Comparison of ENCODE assay signal across 29 cellular contexts in the genomic region with DNA sequence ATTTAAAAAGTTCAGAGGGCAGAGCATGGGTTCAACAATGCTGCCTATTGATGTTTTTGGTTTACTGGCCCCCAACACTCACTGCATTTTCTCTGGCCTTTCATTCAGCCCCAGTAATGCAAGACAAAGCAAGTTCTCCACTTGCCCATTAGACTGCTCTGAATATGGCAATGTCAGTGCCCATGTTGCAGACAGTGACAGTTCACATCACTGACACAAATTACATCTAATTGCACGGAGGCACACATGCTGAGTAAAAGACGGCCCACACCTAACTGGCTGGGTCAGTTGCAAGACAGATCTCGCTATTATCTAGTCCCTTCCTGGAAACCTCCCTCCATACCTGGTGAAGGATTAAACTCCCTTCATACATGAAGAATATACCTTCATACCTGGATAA. TPM values are rescaled to one million over a fixed set of nuclear protein-coding genes. Genes with fewer than 3 reads are reported as not detected.
"Had no signal": no experiment of that assay in that cellular context is flagged by ENCODE, and none has a peak within 500 bp of the region (broad histone marks: within the 10 kb centered on the region; RNA-seq: fewer than 3 reads in every experiment).

No MANE protein-coding gene starts in this region.

- H3K9me3 ChIP-seq: left ventricle myocardium inferior, pancreas, psoas muscle, right atrium auricular region, right lobe of liver, stomach, testis, thyroid gland, transverse colon, upper lobe of left lung, vagina had no signal

- DNase-seq: hypothalamus; immature natural killer cell; kidney; left ventricle myocardium inferior; mesendoderm; naive B cell; natural killer cell; nephron progenitor cell; nucleus accumbens; pancreas; posterior cingulate gyrus; psoas muscle; right lobe of liver; stimulated activated CD4-positive, alpha-beta T cell treated with anti-CD3 and anti-CD28 coated beads, Interleukin-1b, Interleukin-23, amount 100 ng/mL, for 48 hours; stimulated activated CD4-positive, alpha-beta T cell treated with anti-CD3 and anti-CD28 coated beads, Interleukin-2, amount 100 ng/mL, for 48 hours; stimulated activated CD4-positive, alpha-beta T cell treated with anti-CD3 and anti-CD28 coated beads, Interleukin-4, amount 100 ng/mL, for 4 hours; stimulated activated CD8-positive, alpha-beta memory T cell treated with anti-CD3 and anti-CD28 coated beads, Interleukin-4, amount 100 ng/mL, for 48 hours; stimulated activated naive B cell treated with anti-CD40 and anti-IgM and Interleukin-4, amounts not matched to agents 10 μg/mL and 1 μg/mL and 100 μg/mL, for 72 hours; stimulated activated naive CD8-positive, alpha-beta T cell treated with anti-CD3 and anti-CD28 coated beads, Interleukin-15, Interleukin-2, amounts not matched to agents 100 U/mL and 50 U/mL, for 24 hours; stomach; testis; thyroid gland; transverse colon; upper lobe of left lung had no signal

- H3K36me3 ChIP-seq: left ventricle myocardium inferior, pancreas, right atrium auricular region, right lobe of liver, stomach, thyroid gland, transverse colon, upper lobe of left lung, vagina had no signal

- H3K4me3 Mint-ChIP-seq: immature natural killer cell; mesothelial cell of epicardium; naive B cell; natural killer cell; nephron progenitor cell; stimulated activated naive B cell treated with anti-CD40 and anti-IgM and Interleukin-4, amounts not matched to agents 10 μg/mL and 1 μg/mL and 100 μg/mL, for 72 hours had no signal

- H3K4me3 ChIP-seq: left ventricle myocardium inferior, lung, pancreas, psoas muscle, right atrium auricular region, right lobe of liver, smooth muscle cell, stomach, testis, thyroid gland, transverse colon, upper lobe of left lung, vagina had no signal

- ATAC-seq: natural killer cell; pancreas; psoas muscle; right lobe of liver; stimulated activated naive B cell treated with anti-CD40 and anti-IgM and Interleukin-4, amounts not matched to agents 10 μg/mL and 1 μg/mL and 100 μg/mL, for 72 hours; stimulated activated naive CD8-positive, alpha-beta T cell treated with anti-CD3 and anti-CD28 coated beads, Interleukin-15, Interleukin-2, amounts not matched to agents 100 U/mL and 50 U/mL, for 24 hours had no signal

- H3K4me2 ChIP-seq: smooth muscle cell had no signal

- H3K36me3 Mint-ChIP-seq: immature natural killer cell; mesothelial cell of epicardium; naive B cell; natural killer cell; stimulated activated naive B cell treated with anti-CD40 and anti-IgM and Interleukin-4, amounts not matched to agents 10 μg/mL and 1 μg/mL and 100 μg/mL, for 72 hours had no signal

- H3K27me3 ChIP-seq: pancreas, right atrium auricular region, right lobe of liver, stomach, testis, thyroid gland, transverse colon, upper lobe of left lung, vagina had no signal

- H3K27ac Mint-ChIP-seq: immature natural killer cell; mesothelial cell of epicardium; naive B cell; natural killer cell; nephron progenitor cell; stimulated activated naive B cell treated with anti-CD40 and anti-IgM and Interleukin-4, amounts not matched to agents 10 μg/mL and 1 μg/mL and 100 μg/mL, for 72 hours had no signal

- H3K4me1 Mint-ChIP-seq: immature natural killer cell; mesothelial cell of epicardium; naive B cell; natural killer cell; nephron progenitor cell; stimulated activated naive B cell treated with anti-CD40 and anti-IgM and Interleukin-4, amounts not matched to agents 10 μg/mL and 1 μg/mL and 100 μg/mL, for 72 hours had no signal

- H3K9me3 Mint-ChIP-seq: immature natural killer cell; mesothelial cell of epicardium; naive B cell; natural killer cell; nephron progenitor cell; stimulated activated naive B cell treated with anti-CD40 and anti-IgM and Interleukin-4, amounts not matched to agents 10 μg/mL and 1 μg/mL and 100 μg/mL, for 72 hours had no signal

- H3K27ac ChIP-seq: left ventricle myocardium inferior, pancreas, psoas muscle, right atrium auricular region, right lobe of liver, stomach, testis, thyroid gland, transverse colon, upper lobe of left lung, vagina had no signal

RNA-seq across cellular contexts. Expression of a gene that starts 54.0 kb away (rescaled TPM):
- polyA plus RNA-seq: immature natural killer cell had no signal
